25 cellular contexts compared by ENCODE assay signal in the genomic region with DNA sequence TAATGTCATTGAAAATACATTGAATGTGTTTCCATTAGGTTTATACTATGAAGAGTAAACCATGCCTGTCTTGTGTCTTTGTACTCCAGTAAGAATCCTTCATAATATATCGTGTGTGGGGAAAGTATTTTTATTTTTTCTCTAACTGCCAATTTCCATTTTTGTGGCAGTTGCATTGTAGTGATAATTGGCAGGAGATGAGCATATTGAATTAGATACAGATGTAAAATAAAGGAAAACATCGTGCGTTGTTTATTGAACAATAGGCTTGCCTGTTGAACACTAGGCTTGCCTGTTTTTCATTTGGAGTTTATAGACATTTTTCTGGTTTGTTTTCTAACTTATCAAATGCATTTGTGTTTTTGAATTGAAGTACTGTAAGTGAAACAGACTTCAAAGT.
"Had no signal": no experiment of that assay in that cellular context is flagged by ENCODE, and none has a peak within 500 bp of the region (broad histone marks: within the 10 kb centered on the region; RNA-seq: fewer than 3 reads in every experiment).

No MANE protein-coding gene starts in this region.

- DNase-seq: activated B cell treated with CpG ODN at 0.5 μM for 24 hours; activated CD4-positive, alpha-beta T cell treated with anti-CD3 and anti-CD28 coated beads for 1 hour; activated CD4-positive, alpha-beta T cell treated with anti-CD3 and anti-CD28 coated beads, Interleukin-2, amount 10 ng/mL, durations not matched to agents 24 days and 14 days; activated CD4-positive, alpha-beta T cell treated with anti-CD3 and anti-CD28 coated beads, Interleukin-2, amount 50 U/mL, for 48 hours; activated CD8-positive, alpha-beta memory T cell treated with anti-CD3 and anti-CD28 coated beads, Interleukin-2, amount 10 ng/mL, durations not matched to agents 7 days and 5 days; activated effector memory CD4-positive, alpha-beta T cell treated with anti-CD3 and anti-CD28 coated beads, Interleukin-2, amount 50 U/mL, for 16 hours; activated naive CD4-positive, alpha-beta T cell treated with Interleukin-2 at 50 U/mL for 16 hours; activated naive CD8-positive, alpha-beta T cell treated with anti-CD3 and anti-CD28 coated beads, Interleukin-2, amount 50 U/mL, for 24 hours; activated T-cell treated with anti-CD3 and anti-CD28 coated beads, Interleukin-2, amount 50 U/mL, for 4 hours; amniotic stem cell; body of pancreas; cerebellar nuclear complex; Karpas-422; MM.1S; NCI-H1105; NCI-H1436; NCI-H1694 treated with DMSO at 0.1 percent for 48 hours; NCI-H2029 treated with DMSO at 0.1 percent for 48 hours; NCI-H510A treated with DMSO at 0.1 percent for 48 hours; PC-9; SHP77 treated with DMSO at 0.1 percent for 48 hours had no signal

- H3K36me3 ChIP-seq: ascending aorta, cardiac muscle cell had no signal

- H3K4me3 ChIP-seq: ascending aorta, body of pancreas, cardiac muscle cell, PC-9 had no signal

- H3K36me3 Mint-ChIP-seq: activated CD8-positive, alpha-beta memory T cell treated with anti-CD3 and anti-CD28 coated beads, Interleukin-2, amount 10 ng/mL, durations not matched to agents 7 days and 5 days; activated naive CD4-positive, alpha-beta T cell treated with anti-CD3 and anti-CD28 coated beads, Interleukin-2, amount 50 U/mL, for 72 hours had no signal

- H2AFZ ChIP-seq: PC-9 had no signal

- H3K27ac Mint-ChIP-seq: activated B cell treated with CpG ODN at 0.5 μM for 24 hours; activated CD4-positive, alpha-beta T cell treated with anti-CD3 and anti-CD28 coated beads, Interleukin-2, amount 10 ng/mL, durations not matched to agents 24 days and 14 days; activated CD8-positive, alpha-beta memory T cell treated with anti-CD3 and anti-CD28 coated beads, Interleukin-2, amount 10 ng/mL, durations not matched to agents 7 days and 5 days; activated naive CD4-positive, alpha-beta T cell treated with anti-CD3 and anti-CD28 coated beads, Interleukin-2, amount 50 U/mL, for 72 hours; activated naive CD8-positive, alpha-beta T cell treated with anti-CD3 and anti-CD28 coated beads, Interleukin-2, amount 50 U/mL, for 24 hours; T-helper 1 cell treated with Interleukin-12 subunit alpha and Interleukin-12 subunit beta and Interleukin-4 antibody, amounts not matched to agents 30 μg/mL and 1 μg/mL, for 36 hours had no signal

- H3K4me1 ChIP-seq: ascending aorta, body of pancreas had no signal

- H3K27ac ChIP-seq: ascending aorta, body of pancreas, cardiac muscle cell, PC-9 had no signal

- H3K4me3 Mint-ChIP-seq: activated B cell treated with CpG ODN at 0.5 μM for 24 hours; activated CD4-positive, alpha-beta T cell treated with anti-CD3 and anti-CD28 coated beads, Interleukin-2, amount 10 ng/mL, durations not matched to agents 24 days and 14 days; activated CD8-positive, alpha-beta memory T cell treated with anti-CD3 and anti-CD28 coated beads, Interleukin-2, amount 10 ng/mL, durations not matched to agents 7 days and 5 days; activated naive CD8-positive, alpha-beta T cell treated with anti-CD3 and anti-CD28 coated beads, Interleukin-2, amount 50 U/mL, for 24 hours; activated T-cell treated with anti-CD3 and anti-CD28 coated beads, Interleukin-2, amount 50 U/mL, for 4 hours; T-helper 1 cell treated with Interleukin-12 subunit alpha and Interleukin-12 subunit beta and Interleukin-4 antibody, amounts not matched to agents 30 μg/mL and 1 μg/mL, for 36 hours had no signal

- H3K9me3 ChIP-seq: ascending aorta, body of pancreas had no signal

- H3K4me2 ChIP-seq: PC-9 had no signal

- H3K27me3 ChIP-seq: ascending aorta, cardiac muscle cell had no signal

- H3K27me3 Mint-ChIP-seq: activated B cell treated with CpG ODN at 0.5 μM for 24 hours; activated CD4-positive, alpha-beta T cell treated with anti-CD3 and anti-CD28 coated beads, Interleukin-2, amount 10 ng/mL, durations not matched to agents 24 days and 14 days; activated CD8-positive, alpha-beta memory T cell treated with anti-CD3 and anti-CD28 coated beads, Interleukin-2, amount 10 ng/mL, durations not matched to agents 7 days and 5 days; activated naive CD8-positive, alpha-beta T cell treated with anti-CD3 and anti-CD28 coated beads, Interleukin-2, amount 50 U/mL, for 24 hours had no signal

- ATAC-seq: activated CD8-positive, alpha-beta memory T cell treated with anti-CD3 and anti-CD28 coated beads, Interleukin-2, amount 10 ng/mL, durations not matched to agents 7 days and 5 days; activated naive CD4-positive, alpha-beta T cell treated with anti-CD3 and anti-CD28 coated beads, Interleukin-2, amount 50 U/mL, for 72 hours; activated naive CD8-positive, alpha-beta T cell treated with anti-CD3 and anti-CD28 coated beads, Interleukin-2, amount 50 U/mL, for 24 hours; activated T-cell treated with anti-CD3 and anti-CD28 coated beads, Interleukin-2, amount 50 U/mL, for 4 hours; body of pancreas had no signal

- H3K9me3 Mint-ChIP-seq: activated B cell treated with CpG ODN at 0.5 μM for 24 hours; activated CD4-positive, alpha-beta T cell treated with anti-CD3 and anti-CD28 coated beads, Interleukin-2, amount 10 ng/mL, durations not matched to agents 24 days and 14 days; activated naive CD4-positive, alpha-beta T cell treated with anti-CD3 and anti-CD28 coated beads, Interleukin-2, amount 50 U/mL, for 72 hours; activated naive CD8-positive, alpha-beta T cell treated with anti-CD3 and anti-CD28 coated beads, Interleukin-2, amount 50 U/mL, for 24 hours; activated T-cell treated with anti-CD3 and anti-CD28 coated beads, Interleukin-2, amount 50 U/mL, for 4 hours; T-helper 1 cell treated with Interleukin-12 subunit alpha and Interleukin-12 subunit beta and Interleukin-4 antibody, amounts not matched to agents 30 μg/mL and 1 μg/mL, for 36 hours had no signal
